In the genomic region with DNA sequence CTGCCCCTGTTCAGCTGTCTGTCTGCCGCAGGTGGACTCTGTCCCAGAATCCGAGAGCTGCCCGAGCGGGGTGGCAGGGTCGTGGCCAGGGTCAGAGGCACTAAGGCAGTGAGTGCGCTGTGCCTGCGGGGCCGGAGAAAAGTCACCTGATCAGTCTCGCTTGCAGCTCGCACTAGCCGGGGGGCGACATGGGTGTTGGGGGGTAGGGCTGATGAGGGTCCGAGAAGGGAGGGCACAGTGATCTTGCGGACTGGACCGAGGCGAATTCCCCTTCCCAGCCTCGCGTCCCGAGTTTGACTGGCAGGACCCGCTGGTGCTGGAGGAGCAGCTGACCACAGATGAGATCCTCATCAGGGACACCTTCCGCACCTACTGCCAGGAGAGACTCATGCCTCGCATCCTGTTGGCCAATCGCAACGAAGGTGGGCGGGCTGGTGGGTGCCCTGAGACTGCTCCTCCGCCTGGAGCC, we compare ENCODE assay signal across 2 cellular contexts.
TF ChIP-seq lines count a peak whose summit lies in the region.

No MANE protein-coding gene starts in this region.

TF ChIP-seq in SK-N-SH, 30 proteins besides CTCF, POLR2A, EP300 and RAD21:
- TF ChIP-seq RCOR1 (IDR thresholded peaks at IDR 0.05; ENCODE audit: low read length) (no peak), GATA2 (CRISPR knock-in tag; IDR thresholded peaks at IDR 0.05) (no peak), TAF1 (IDR thresholded peaks at IDR 0.05; ENCODE audit: borderline replicate concordance, low read depth, low read length) (no peak), MXI1 (IDR thresholded peaks at IDR 0.05; ENCODE audit: low read depth, low read length) (no peak), RFX5 (IDR thresholded peaks at IDR 0.05; ENCODE audit: low read length) (no peak), JUND (IDR thresholded peaks at IDR 0.05) (no peak), TCF12 (IDR thresholded peaks at IDR 0.05) (no peak), FOSL2 (IDR thresholded peaks at IDR 0.05; ENCODE audit: borderline replicate concordance, low read depth) (no peak), SMC3 (IDR thresholded peaks at IDR 0.05; ENCODE audit: low read depth, low read length) (no peak), RXRA (IDR thresholded peaks at IDR 0.05; ENCODE audit: borderline replicate concordance, low read depth) (no peak), TEAD4 (IDR thresholded peaks at IDR 0.05; ENCODE audit: borderline replicate concordance, insufficient read depth) (no peak), POLR2AphosphoS5 (IDR thresholded peaks at IDR 0.05; ENCODE audit: low read depth, low read length) (no peak), EZH2phosphoT487 (IDR thresholded peaks at IDR 0.05; ENCODE audit: borderline replicate concordance, low read depth) (no peak)
- TF ChIP-seq, protein P1, sequence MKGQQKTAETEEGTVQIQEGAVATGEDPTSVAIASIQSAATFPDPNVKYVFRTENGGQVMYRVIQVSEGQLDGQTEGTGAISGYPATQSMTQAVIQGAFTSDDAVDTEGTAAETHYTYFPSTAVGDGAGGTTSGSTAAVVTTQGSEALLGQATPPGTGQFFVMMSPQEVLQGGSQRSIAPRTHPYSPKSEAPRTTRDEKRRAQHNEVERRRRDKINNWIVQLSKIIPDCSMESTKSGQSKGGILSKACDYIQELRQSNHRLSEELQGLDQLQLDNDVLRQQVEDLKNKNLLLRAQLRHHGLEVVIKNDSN (IDR thresholded peaks at IDR 0.05; ENCODE audit: borderline replicate concordance, low read depth), result no peak
- TF ChIP-seq, protein P2, sequence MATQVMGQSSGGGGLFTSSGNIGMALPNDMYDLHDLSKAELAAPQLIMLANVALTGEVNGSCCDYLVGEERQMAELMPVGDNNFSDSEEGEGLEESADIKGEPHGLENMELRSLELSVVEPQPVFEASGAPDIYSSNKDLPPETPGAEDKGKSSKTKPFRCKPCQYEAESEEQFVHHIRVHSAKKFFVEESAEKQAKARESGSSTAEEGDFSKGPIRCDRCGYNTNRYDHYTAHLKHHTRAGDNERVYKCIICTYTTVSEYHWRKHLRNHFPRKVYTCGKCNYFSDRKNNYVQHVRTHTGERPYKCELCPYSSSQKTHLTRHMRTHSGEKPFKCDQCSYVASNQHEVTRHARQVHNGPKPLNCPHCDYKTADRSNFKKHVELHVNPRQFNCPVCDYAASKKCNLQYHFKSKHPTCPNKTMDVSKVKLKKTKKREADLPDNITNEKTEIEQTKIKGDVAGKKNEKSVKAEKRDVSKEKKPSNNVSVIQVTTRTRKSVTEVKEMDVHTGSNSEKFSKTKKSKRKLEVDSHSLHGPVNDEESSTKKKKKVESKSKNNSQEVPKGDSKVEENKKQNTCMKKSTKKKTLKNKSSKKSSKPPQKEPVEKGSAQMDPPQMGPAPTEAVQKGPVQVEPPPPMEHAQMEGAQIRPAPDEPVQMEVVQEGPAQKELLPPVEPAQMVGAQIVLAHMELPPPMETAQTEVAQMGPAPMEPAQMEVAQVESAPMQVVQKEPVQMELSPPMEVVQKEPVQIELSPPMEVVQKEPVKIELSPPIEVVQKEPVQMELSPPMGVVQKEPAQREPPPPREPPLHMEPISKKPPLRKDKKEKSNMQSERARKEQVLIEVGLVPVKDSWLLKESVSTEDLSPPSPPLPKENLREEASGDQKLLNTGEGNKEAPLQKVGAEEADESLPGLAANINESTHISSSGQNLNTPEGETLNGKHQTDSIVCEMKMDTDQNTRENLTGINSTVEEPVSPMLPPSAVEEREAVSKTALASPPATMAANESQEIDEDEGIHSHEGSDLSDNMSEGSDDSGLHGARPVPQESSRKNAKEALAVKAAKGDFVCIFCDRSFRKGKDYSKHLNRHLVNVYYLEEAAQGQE (IDR thresholded peaks at IDR 0.05; ENCODE audit: low read depth, low read length), result no peak
- TF ChIP-seq, protein P3, sequence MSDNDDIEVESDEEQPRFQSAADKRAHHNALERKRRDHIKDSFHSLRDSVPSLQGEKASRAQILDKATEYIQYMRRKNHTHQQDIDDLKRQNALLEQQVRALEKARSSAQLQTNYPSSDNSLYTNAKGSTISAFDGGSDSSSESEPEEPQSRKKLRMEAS (IDR thresholded peaks at IDR 0.05; ENCODE audit: low read depth), result no peak
- TF ChIP-seq, protein P4, sequence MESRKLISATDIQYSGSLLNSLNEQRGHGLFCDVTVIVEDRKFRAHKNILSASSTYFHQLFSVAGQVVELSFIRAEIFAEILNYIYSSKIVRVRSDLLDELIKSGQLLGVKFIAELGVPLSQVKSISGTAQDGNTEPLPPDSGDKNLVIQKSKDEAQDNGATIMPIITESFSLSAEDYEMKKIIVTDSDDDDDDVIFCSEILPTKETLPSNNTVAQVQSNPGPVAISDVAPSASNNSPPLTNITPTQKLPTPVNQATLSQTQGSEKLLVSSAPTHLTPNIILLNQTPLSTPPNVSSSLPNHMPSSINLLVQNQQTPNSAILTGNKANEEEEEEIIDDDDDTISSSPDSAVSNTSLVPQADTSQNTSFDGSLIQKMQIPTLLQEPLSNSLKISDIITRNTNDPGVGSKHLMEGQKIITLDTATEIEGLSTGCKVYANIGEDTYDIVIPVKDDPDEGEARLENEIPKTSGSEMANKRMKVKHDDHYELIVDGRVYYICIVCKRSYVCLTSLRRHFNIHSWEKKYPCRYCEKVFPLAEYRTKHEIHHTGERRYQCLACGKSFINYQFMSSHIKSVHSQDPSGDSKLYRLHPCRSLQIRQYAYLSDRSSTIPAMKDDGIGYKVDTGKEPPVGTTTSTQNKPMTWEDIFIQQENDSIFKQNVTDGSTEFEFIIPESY (IDR thresholded peaks at IDR 0.05; ENCODE audit: borderline replicate concordance, low read depth), result no peak

TF ChIP-seq in SK-N-SH treated with all-trans-retinoic acid at 6 μM for 48 hours, 23 proteins besides CTCF, POLR2A, EP300 and RAD21:
- no peak for TF ChIP-seq ZNF70 (CRISPR knock-in tag; IDR thresholded peaks at IDR 0.05)
- no peak for TF ChIP-seq GLIS3 (CRISPR knock-in tag; IDR thresholded peaks at IDR 0.05)
- no peak for TF ChIP-seq OSR1 (CRISPR knock-in tag; IDR thresholded peaks at IDR 0.05)
